Comparison of ENCODE assay signal across 11 cellular contexts in genomic region chr17:55458977-55459376, GRCh38. TPM values are rescaled to one million over a fixed set of nuclear protein-coding genes. Genes with fewer than 3 reads are reported as not detected.
DNase-seq lines count a peak whose midpoint lies in the region; ATAC-seq, FAIRE-seq and TF ChIP-seq lines count a peak whose summit lies in the region.
"Had no signal": no experiment of that assay in that cellular context is flagged by ENCODE, and none has a peak within 500 bp of the region (broad histone marks: within the 10 kb centered on the region; RNA-seq: fewer than 3 reads in every experiment).

No MANE protein-coding gene starts in this region.

- H3K9me3 ChIP-seq in A549 (no peaks in the 10 kb centered on the region), vagina (no peaks in the 10 kb centered on the region)

- H3K4me1 ChIP-seq in A549 (peaks cover 53% of the 10 kb centered on the region), vagina (peaks cover 15% of the 10 kb centered on the region)

- H3K27ac ChIP-seq in A549 (peak overlapping the region; percentile 62 to 92; a peak in 5 of 6 replicates), vagina (no peak overlapping the region)
- H3K27ac ChIP-seq: C4-2B had no signal

- no peaks in the 10 kb centered on the region for H3K36me3 ChIP-seq in vagina

- no peak for TF ChIP-seq CTCF in A549 (IDR thresholded peaks at IDR 0.05)
- no peak for TF ChIP-seq CTCF in vagina (IDR thresholded peaks at IDR 0.05)

- 43% methylated on average over 7 of the region's 7 CpGs for WGBS in A549 (ENCODE audit: missing lambda C conversion rate)

- TF ChIP-seq RAD21 in A549 (conservative IDR thresholded peaks at IDR 0.05 in 1 of 2, IDR thresholded peaks at IDR 0.05 in 1 of 2) = no peak

- H3K4me2 ChIP-seq in A549 = peak overlapping the region; percentile 47

- ATAC-seq in A549 (peak in 1 of 2 experiments; percentile 3; a peak in 2 of 6 replicates), GM21367 (IDR thresholded peaks at IDR 0.05; ENCODE audit: unreplicated experiment) (no peak)

- no peak for TF ChIP-seq EP300 in A549 (IDR thresholded peaks at IDR 0.05)

- H3K4me3 ChIP-seq in A549 = no peak overlapping the region
- no peak overlapping the region for H3K4me3 ChIP-seq in vagina

- DNase-seq in A549 (ENCODE audit: low read depth in 1 of 2, low spot score in 1 of 2) (peak in 1 of 2 experiments; percentile 61), GOT3 (lab: John Stamatoyannopoulos, UW) (peak; percentile 20), fibroblast of the conjunctiva (ENCODE audit: low read depth) (peak; percentile 52), mucosa of gallbladder (ENCODE audit: low spot score) (no peak), vagina (ENCODE audit: extremely low spot score in 2 of 2) (no peak), GM12892 (ENCODE audit: insufficient read length) (no peak)
- peak; percentile 6 for DNase-seq in activated CD4-positive, CD25-positive, alpha-beta regulatory T cell treated with anti-CD3 and anti-CD28 coated beads, Interleukin-2, amount 50 U/mL, for 16 hours (ENCODE audit: low read depth, low spot score)
- DNase-seq: occipital lobe had no signal

- POLR2A ChIA-PET in A549 (lab: Yijun Ruan, JAX) = no interaction called here

- no peaks in the 10 kb centered on the region for H3K27me3 ChIP-seq in vagina

- FAIRE-seq in A549 (lab: Jason Lieb, UNC) (no peak), GM12892 (lab: Jason Lieb, UNC) (no peak)

- intact Hi-C loops in vagina (cut with DNase I) = no loop called here

- CTCF ChIA-PET in A549 (lab: Yijun Ruan, JAX) = interaction anchor here (1.8 to 2.1 kb wide), 2 partner anchors 22 to 54 kb away, joined by 3 to 9 read pairs; no protein-coding TSS in a partner anchor

- no peak for TF ChIP-seq POLR2A in A549 (IDR thresholded peaks at IDR 0.05; ENCODE audit: low read length)
- no peak for TF ChIP-seq POLR2A in vagina (IDR thresholded peaks at IDR 0.05)
- no peak for TF ChIP-seq POLR2A in GM12892 (IDR thresholded peaks at IDR 0.05; ENCODE audit: low read depth, low read length)

TF ChIP-seq in A549, 52 proteins besides CTCF, POLR2A, EP300 and RAD21:
- TF ChIP-seq HMGXB4 (CRISPR knock-in tag; IDR thresholded peaks at IDR 0.05; ENCODE audit: borderline replicate concordance) (no peak), FOSL2 (IDR thresholded peaks at IDR 0.05) (0 out of 2 replicates have a peak, but pooled peaks have one; percentile 17), FOSL2 (CRISPR knock-in tag; IDR thresholded peaks at IDR 0.05) (peak; percentile 86), CHD2 (IDR thresholded peaks at IDR 0.05; ENCODE audit: low read length, partially characterized antibody) (peak; percentile 41), JUNB (IDR thresholded peaks at IDR 0.05) (peak; percentile 37; the same call in 1 of the 2 replicates), HOXB5 (CRISPR knock-in tag; IDR thresholded peaks at IDR 0.05) (0 out of 2 replicates have a peak, but pooled peaks have one; percentile 60)

RNA-seq across cellular contexts. Expression of gene MMD, which starts 37.3 kb away (rescaled TPM):
- polyA plus RNA-seq in A549 (2011; rRNA removed) (50.9 and 54.7 TPM in 2 replicates), A549 (2017; fragmentation: RNase III; extraction: RNeasy Plus Mini Kit Qiagen cat#74134 plus additional on column Dnase treatment) (16.9 to 25.9 TPM (median 22.5 TPM) in 3 replicates)
- polyA plus RNA-seq in A549 (2012; cell fraction: cytosol; rRNA removed) = 15.3 and 22.2 TPM in 2 replicates
- polyA plus RNA-seq in A549 (2012; cell fraction: nucleus; rRNA removed) = 8.6 and 12.5 TPM in 2 replicates
- polyA minus RNA-seq in A549 (2011; rRNA and poly(A)+ RNA removed) = 24.2 and 38.4 TPM in 2 replicates
- total RNA-seq in mucosa of gallbladder (16.8 TPM), vagina (16.7 TPM)
- 22.7 TPM for polyA plus RNA-seq in GM12892 (2012; ENCODE audit: missing spikeins)

RNA-seq across cellular contexts. Expression of gene SMIM36, which starts 52.3 kb away (rescaled TPM):
- polyA plus RNA-seq in A549 (2011; rRNA removed) (not detected in 2 replicates), A549 (2017; fragmentation: RNase III; extraction: RNeasy Plus Mini Kit Qiagen cat#74134 plus additional on column Dnase treatment) (not detected in 3 replicates)
- not detected in 2 replicates for polyA plus RNA-seq in A549 (2012; cell fraction: cytosol; rRNA removed)
- polyA plus RNA-seq in A549 (2012; cell fraction: nucleus; rRNA removed) = not detected in 2 replicates
- polyA minus RNA-seq in A549 (2011; rRNA and poly(A)+ RNA removed) = not detected in 2 replicates
- total RNA-seq in mucosa of gallbladder (not detected), vagina (not detected)
- not detected for polyA plus RNA-seq in GM12892 (2012; ENCODE audit: missing spikeins)
- total RNA-seq: occipital lobe, SK-MEL-5 had no signal

Comparison
In these comparisons a context has a peak if more than half of its experiments do, and no peak if none do; other contexts are left out.
1. DNase-seq: peak in GOT3 (single experiment), activated CD4-positive, CD25-positive, alpha-beta regulatory T cell treated with anti-CD3 and anti-CD28 coated beads, Interleukin-2, amount 50 U/mL, for 16 hours (single experiment) and fibroblast of the conjunctiva (single experiment); none in mucosa of gallbladder (single experiment), vagina (0 of 2) and GM12892 (single experiment).